In genomic region chr1:231419738-231420298, GRCh38 we compare ENCODE assay signal across 7 cellular contexts. TPM values are rescaled to one million over a fixed set of nuclear protein-coding genes. Genes with fewer than 3 reads are reported as not detected.
DNase-seq lines count a peak whose midpoint lies in the region; ATAC-seq and TF ChIP-seq lines count a peak whose summit lies in the region.

No MANE protein-coding gene starts in this region.

- H3K27me3 Mint-ChIP-seq in glutamatergic neuron (ENCODE audit: unreplicated experiment) = peaks cover 6% of the 10 kb centered on the region
- H3K27me3 Mint-ChIP-seq in stimulated activated memory B cell treated with anti-CD40 and anti-IgM and Interleukin-4, amounts not matched to agents 10 μg/mL and 1 μg/mL and 100 μg/mL, for 72 hours = no peaks in the 10 kb centered on the region

- peaks cover 11% of the 10 kb centered on the region for H3K4me1 Mint-ChIP-seq in glutamatergic neuron (ENCODE audit: low read depth, unreplicated experiment)
- H3K4me1 Mint-ChIP-seq in stimulated activated memory B cell treated with anti-CD40 and anti-IgM and Interleukin-4, amounts not matched to agents 10 μg/mL and 1 μg/mL and 100 μg/mL, for 72 hours = peaks cover 50% of the 10 kb centered on the region

- H3K9me3 Mint-ChIP-seq in glutamatergic neuron (ENCODE audit: unreplicated experiment) = peaks cover 9% of the 10 kb centered on the region
- H3K9me3 Mint-ChIP-seq in stimulated activated memory B cell treated with anti-CD40 and anti-IgM and Interleukin-4, amounts not matched to agents 10 μg/mL and 1 μg/mL and 100 μg/mL, for 72 hours = no peaks in the 10 kb centered on the region

- H3K36me3 Mint-ChIP-seq in glutamatergic neuron (ENCODE audit: unreplicated experiment) = no peaks in the 10 kb centered on the region
- peaks cover 5% of the 10 kb centered on the region for H3K36me3 Mint-ChIP-seq in stimulated activated memory B cell treated with anti-CD40 and anti-IgM and Interleukin-4, amounts not matched to agents 10 μg/mL and 1 μg/mL and 100 μg/mL, for 72 hours

- no peak for ATAC-seq in stimulated activated memory B cell treated with anti-CD40 and anti-IgM and Interleukin-4, amounts not matched to agents 10 μg/mL and 1 μg/mL and 100 μg/mL, for 72 hours
- ATAC-seq in GM21526 (IDR thresholded peaks at IDR 0.05; ENCODE audit: low FRiP score, unreplicated experiment) = no peak

- H3K4me3 Mint-ChIP-seq in glutamatergic neuron (ENCODE audit: unreplicated experiment) = peak overlapping the region; percentile 93
- H3K4me3 Mint-ChIP-seq in stimulated activated memory B cell treated with anti-CD40 and anti-IgM and Interleukin-4, amounts not matched to agents 10 μg/mL and 1 μg/mL and 100 μg/mL, for 72 hours = peak overlapping the region; percentile 85

- TF ChIP-seq CTCF in WI38 (IDR thresholded peaks at IDR 0.05; ENCODE audit: low read depth, low read length) = no peak
- TF ChIP-seq CTCF in glutamatergic neuron (IDR thresholded peaks at IDR 0.05; ENCODE audit: partially characterized antibody, unreplicated experiment) = no peak

- peak overlapping the region; percentile 87 for H3K4me3 ChIP-seq in WI38 (ENCODE audit: low read depth, low read length)

- no peak overlapping the region for H3K27ac Mint-ChIP-seq in glutamatergic neuron (ENCODE audit: unreplicated experiment)
- peak overlapping the region; percentile 44 for H3K27ac Mint-ChIP-seq in stimulated activated memory B cell treated with anti-CD40 and anti-IgM and Interleukin-4, amounts not matched to agents 10 μg/mL and 1 μg/mL and 100 μg/mL, for 72 hours

- DNase-seq in HT-29 (ENCODE audit: low spot score) (peak; percentile 33), glutamatergic neuron (no peak), NCI-H1417 treated with DMSO at 0.1 percent for 48 hours (lab: John Stamatoyannopoulos, UW) (no peak), NCI-H2171 treated with DMSO at 0.1 percent for 48 hours (lab: John Stamatoyannopoulos, UW) (no peak)

RNA-seq across cellular contexts. Expression of gene EGLN1, which starts 2.3 kb away (rescaled TPM):
- total RNA-seq in HT-29 (2014; rRNA removed; shearing (Covaris generic)) = 21.1 and 21.8 TPM in 2 replicates
- 12.3 TPM for total RNA-seq in glutamatergic neuron (ENCODE audit: unreplicated experiment)
